Comparison of ENCODE assay signal across 8 cellular contexts in genomic region chr1:242276770-242277169, GRCh38.
A peak's percentile ranks its signal among the peaks of the same experiment; 100 is the strongest.
DNase-seq lines count a peak whose midpoint lies in the region; FAIRE-seq and TF ChIP-seq lines count a peak whose summit lies in the region.
"Not testable (repeated sequence)": the region's sequence is repeated elsewhere in the genome, so short reads cannot be mapped to it uniquely, and the experiment has no call there.

No MANE protein-coding gene starts in this region.

- not testable (repeated sequence) for H2AFZ ChIP-seq in SK-N-SH (ENCODE audit: low read depth); keratinocyte (ENCODE audit: control insufficient read depth, low read length)

- peak overlapping the region in 1 of 2 experiments; percentile 91; a peak in 2 of 4 replicates for H3K27ac ChIP-seq in SK-N-SH (ENCODE audit: low read depth in 2 of 2, low read length in 1 of 2)
- H3K27ac ChIP-seq in keratinocyte (ENCODE audit: control insufficient read depth, insufficient read depth, low read length): not testable (repeated sequence)

- H3F3A ChIP-seq in SK-N-SH (replicated peaks; ENCODE audit: insufficient read depth): not testable (repeated sequence)

- H3K4me1 ChIP-seq in BE2C; SK-N-SH (ENCODE audit: control insufficient read depth in 1 of 2, insufficient read depth in 2 of 2, low read depth in 1 of 2, low read length in 1 of 2); keratinocyte (ENCODE audit: control insufficient read depth, extremely low read depth, insufficient read depth, low read length): not testable (repeated sequence)

- peak in 1 of 2 experiments; percentile 89; a peak in 2 of 4 replicates for TF ChIP-seq EP300 in SK-N-SH (IDR thresholded peaks at IDR 0.05; ENCODE audit: borderline replicate concordance in 1 of 2, low read depth in 1 of 2, low read length in 1 of 2)

- 18% methylated on average over 6 of the region's 6 CpGs for WGBS in SK-N-SH (ENCODE audit: low lambda C conversion rate)

- not testable (repeated sequence) for TF ChIP-seq CTCF in BE2C (IDR thresholded peaks at IDR 0.05; ENCODE audit: low read depth, low read length); SK-N-SH (IDR thresholded peaks at IDR 0.05); keratinocyte (optimal IDR thresholded peaks at IDR 0.05 in 1 of 3, IDR thresholded peaks at IDR 0.05 in 1 of 3, conservative IDR thresholded peaks at IDR 0.05 in 1 of 3; ENCODE audit: extremely low read depth in 1 of 3, insufficient read depth in 2 of 3, low read length in 3 of 3)

- not testable (repeated sequence) for H3K4me2 ChIP-seq in SK-N-SH; keratinocyte (ENCODE audit: control insufficient read depth, extremely low read depth, insufficient read depth, low read depth, low read length)

- not testable (repeated sequence) for H3K9me1 ChIP-seq in keratinocyte (ENCODE audit: control insufficient read depth, extremely low read depth, insufficient read depth, low read length)

- DNase-seq in BE2C (peak; percentile 66), NCI-H146 treated with DMSO at 0.1 percent for 48 hours (lab: John Stamatoyannopoulos, UW; ENCODE audit: unreplicated experiment) (peak; percentile 28), NCI-H69 (lab: John Stamatoyannopoulos, UW) (peak; percentile 46), SK-N-SH (peak; percentile 50), cerebellar cortex (ENCODE audit: low spot score) (peak; percentile 47)
- not testable (repeated sequence) for DNase-seq in HTR-8/SVneo (ENCODE audit: insufficient read length, low spot score); keratinocyte (ENCODE audit: low read depth, low spot score); urothelium cell line (ENCODE audit: low spot score)

- H3K9ac ChIP-seq in SK-N-SH; keratinocyte (ENCODE audit: control insufficient read depth, extremely low read depth, insufficient read depth, low read length): not testable (repeated sequence)

- POLR2A ChIA-PET in SK-N-SH (lab: Yijun Ruan, JAX): not testable (repeated sequence)

- not testable (repeated sequence) for H3K36me3 ChIP-seq in BE2C; SK-N-SH (replicated peaks in 1 of 2; ENCODE audit: control insufficient read depth in 1 of 2, insufficient read depth in 2 of 2, low read length in 1 of 2); keratinocyte (ENCODE audit: control insufficient read depth in 2 of 2, extremely low read depth in 1 of 2, insufficient read depth in 2 of 2, low read length in 2 of 2)

- peak; percentile 46 for FAIRE-seq in HTR-8/SVneo (lab: Jason Lieb, UNC)
- FAIRE-seq in keratinocyte (lab: Jason Lieb, UNC): peak; percentile 23
- peak; percentile 62 for FAIRE-seq in urothelium cell line (lab: Jason Lieb, UNC)

- dilution Hi-C loops in keratinocyte (cut with MboI; ENCODE audit: extremely low pct_ligation_motif_present, low sequenced_read_pairs): not testable (repeated sequence)

- not testable (repeated sequence) for H4K20me1 ChIP-seq in SK-N-SH (ENCODE audit: insufficient read depth); keratinocyte (ENCODE audit: control insufficient read depth, extremely low read depth, insufficient read depth, low read length)

- CTCF ChIA-PET in SK-N-SH (lab: Yijun Ruan, JAX): not testable (repeated sequence)

- not testable (repeated sequence) for H3K79me2 ChIP-seq in SK-N-SH (ENCODE audit: insufficient read depth); keratinocyte (ENCODE audit: control insufficient read depth, insufficient read depth, low read length)

- not testable (repeated sequence) for H3K4me3 ChIP-seq in BE2C (ENCODE audit: low read depth, low read length); SK-N-SH (ENCODE audit: low read depth in 2 of 2, low read length in 1 of 2); keratinocyte (ENCODE audit: control insufficient read depth in 2 of 3, extremely low read depth in 1 of 3, insufficient read depth in 2 of 3, low read depth in 1 of 3, low read length in 3 of 3)

- peak; percentile 16; the same call in 1 of the 2 replicates for TF ChIP-seq RAD21 in SK-N-SH (IDR thresholded peaks at IDR 0.05; ENCODE audit: low read length)

- not testable (repeated sequence) for H3K9me3 ChIP-seq in BE2C; SK-N-SH; keratinocyte (ENCODE audit: control insufficient read depth, low read depth, low read length)

- not testable (repeated sequence) for H3K27me3 ChIP-seq in BE2C; SK-N-SH (ENCODE audit: insufficient read depth); keratinocyte (ENCODE audit: control insufficient read depth, extremely low read depth, insufficient read depth, low read length)

- H3K9me2 ChIP-seq in SK-N-SH: not testable (repeated sequence)

TF ChIP-seq in SK-N-SH, 30 proteins besides CTCF, POLR2A, EP300 and RAD21:
- peak; percentile 97 for TF ChIP-seq RCOR1 (IDR thresholded peaks at IDR 0.05; ENCODE audit: low read length)
- TF ChIP-seq CHD2 (IDR thresholded peaks at IDR 0.05; ENCODE audit: low read length, partially characterized antibody): peak; percentile 67
- TF ChIP-seq MXI1 (IDR thresholded peaks at IDR 0.05; ENCODE audit: low read depth, low read length): 0 out of 2 replicates have a peak, but pooled peaks have one; percentile 13
- peak; percentile 99 for TF ChIP-seq GATA2 (CRISPR knock-in tag; IDR thresholded peaks at IDR 0.05)
- peak; percentile 50; the same call in 1 of the 2 replicates for TF ChIP-seq TCF12 (IDR thresholded peaks at IDR 0.05)
- peak; percentile 97; the same call in 1 of the 2 replicates for TF ChIP-seq FOXJ3 (CRISPR knock-in tag; IDR thresholded peaks at IDR 0.05)
TF ChIP-seq in SK-N-SH: peak in this region for 6; not testable (repeated sequence) for 24.
